Comparison of ENCODE assay signal across 15 cellular contexts in genomic region chr19:2723747-2724146, GRCh38. TPM values are rescaled to one million over a fixed set of nuclear protein-coding genes. Genes with fewer than 3 reads are reported as not detected.
DNase-seq lines count a peak whose midpoint lies in the region; ATAC-seq and TF ChIP-seq lines count a peak whose summit lies in the region.
"Had no signal": no experiment of that assay in that cellular context is flagged by ENCODE, and none has a peak within 500 bp of the region (broad histone marks: within the 10 kb centered on the region; RNA-seq: fewer than 3 reads in every experiment).

No MANE protein-coding gene starts in this region.

- DNase-seq in ascending aorta (ENCODE audit: low spot score in 2 of 2) = no peak
- no peak for DNase-seq in osteocyte (ENCODE audit: extremely low spot score, unreplicated experiment)
- DNase-seq in central memory CD4-positive, alpha-beta T cell = no peak
- no peak for DNase-seq in GM20000 (ENCODE audit: low spot score)
- DNase-seq: activated CD4-positive, alpha-beta T cell treated with anti-CD3 and anti-CD28 coated beads for 1 hour; effector memory CD4-positive, alpha-beta T cell; Karpas-422; NCI-H1092; NCI-H2107; NCI-H526; stimulated activated CD4-positive, alpha-beta T cell treated with anti-CD3 and anti-CD28 coated beads, Interleukin-2, amount 100 ng/mL, for 24 hours had no signal

- peak overlapping the region in 4 of 11 experiments; percentile 38 to 58 (median 51); a peak in 4 of 22 replicates for H3K27ac ChIP-seq in BLaER1 treated with 17β-estradiol and CSF1 and Interleukin-3, amounts not matched to agents 10 nM and 100 nM
- H3K27ac ChIP-seq in ascending aorta = peak overlapping the region; percentile 44 to 58
- H3K27ac ChIP-seq: SJSA1 had no signal

- H3K4me3 ChIP-seq in BLaER1 treated with 17β-estradiol and CSF1 and Interleukin-3, amounts not matched to agents 10 nM and 100 nM = no peak overlapping the region
- no peak overlapping the region for H3K4me3 ChIP-seq in ascending aorta
- H3K4me3 ChIP-seq: SJSA1 had no signal

- no peaks in the 10 kb centered on the region for H3K27me3 Mint-ChIP-seq in osteocyte (ENCODE audit: unreplicated experiment)

- no peaks in the 10 kb centered on the region for H3K9me3 Mint-ChIP-seq in osteocyte (ENCODE audit: unreplicated experiment)
- H3K9me3 Mint-ChIP-seq: activated T-helper 2 cell treated with anti-CD3 and anti-CD28 coated beads, Interferon-gamma antibody, Interleukin-2, Interleukin-4, amounts not matched to agents 10 μg/mL and 5 μg/mL and 100 μg/mL, durations not matched to agents 14 hours and 24 hours and 36 hours had no signal

- H3K4me2 ChIP-seq in BLaER1 treated with 17β-estradiol and CSF1 and Interleukin-3, amounts not matched to agents 10 nM and 100 nM = peak overlapping the region; percentile 92 to 99 (median 98)

- no peak overlapping the region for H3K4me3 Mint-ChIP-seq in osteocyte (ENCODE audit: unreplicated experiment)

- H3K27me3 ChIP-seq in BLaER1 treated with 17β-estradiol and CSF1 and Interleukin-3, amounts not matched to agents 10 nM and 100 nM = peaks cover 0 to 25% (median 0%) of the 10 kb centered on the region in 11 experiments; a peak in 9 of 22 replicates
- H3K27me3 ChIP-seq in ascending aorta = peaks cover 11% of the 10 kb centered on the region

- H3K4me1 Mint-ChIP-seq in osteocyte (ENCODE audit: unreplicated experiment) = peaks cover 44% of the 10 kb centered on the region

- H3K27ac Mint-ChIP-seq in osteocyte (ENCODE audit: unreplicated experiment) = peak overlapping the region; percentile 52
- H3K27ac Mint-ChIP-seq: activated T-helper 2 cell treated with anti-CD3 and anti-CD28 coated beads, Interferon-gamma antibody, Interleukin-2, Interleukin-4, amounts not matched to agents 10 μg/mL and 5 μg/mL and 100 μg/mL, durations not matched to agents 14 hours and 24 hours and 36 hours had no signal

- H3K36me3 ChIP-seq in BLaER1 treated with 17β-estradiol and CSF1 and Interleukin-3, amounts not matched to agents 10 nM and 100 nM = peaks cover 0 to 4% (median 0%) of the 10 kb centered on the region in 11 experiments; a peak in 1 of 22 replicates
- H3K36me3 ChIP-seq in ascending aorta = no peaks in the 10 kb centered on the region
- H3K36me3 ChIP-seq: SJSA1 had no signal

- no peaks in the 10 kb centered on the region for H3K9me3 ChIP-seq in BLaER1 treated with 17β-estradiol and CSF1 and Interleukin-3, amounts not matched to agents 10 nM and 100 nM (replicated peaks in 1 of 11)
- no peaks in the 10 kb centered on the region for H3K9me3 ChIP-seq in ascending aorta
- H3K9me3 ChIP-seq: SJSA1 had no signal

- intact Hi-C loops in ascending aorta (cut with DNase I) = loop anchor here (1.0 kb wide), 1 partner anchor 17 kb away; the partner anchor contains the start of gene SLC39A3

- no peak for TF ChIP-seq CTCF in ascending aorta (IDR thresholded peaks at IDR 0.05)
- no peak for TF ChIP-seq CTCF in osteocyte (IDR thresholded peaks at IDR 0.05)
- TF ChIP-seq CTCF in GM20000 (IDR thresholded peaks at IDR 0.05; ENCODE audit: extremely low read depth, missing control alignments) = no peak

- H3K36me3 Mint-ChIP-seq in osteocyte (ENCODE audit: unreplicated experiment) = no peaks in the 10 kb centered on the region

- ATAC-seq in GM19035 (IDR thresholded peaks at IDR 0.05; ENCODE audit: unreplicated experiment) = no peak

- H3K9ac ChIP-seq in BLaER1 treated with 17β-estradiol and CSF1 and Interleukin-3, amounts not matched to agents 10 nM and 100 nM = peak overlapping the region in 4 of 11 experiments; percentile 23 to 59 (median 52); a peak in 5 of 22 replicates

- H4K20me1 ChIP-seq in BLaER1 treated with 17β-estradiol and CSF1 and Interleukin-3, amounts not matched to agents 10 nM and 100 nM = peaks cover 0 to 39% (median 16%) of the 10 kb centered on the region in 11 experiments; a peak in 16 of 22 replicates

- H3K4me1 ChIP-seq in BLaER1 treated with 17β-estradiol and CSF1 and Interleukin-3, amounts not matched to agents 10 nM and 100 nM = peaks cover 46 to 88% (median 85%) of the 10 kb centered on the region in 10 experiments
- peaks cover 16 to 17% of the 10 kb centered on the region in 2 donors for H3K4me1 ChIP-seq in ascending aorta

RNA-seq across cellular contexts. Expression of gene DIRAS1, which starts 2.6 kb away (rescaled TPM):
- not detected for total RNA-seq in ascending aorta
- 5.8 and 6.9 TPM in 2 replicates for total RNA-seq in osteocyte
- total RNA-seq: SJSA1 had no signal

RNA-seq across cellular contexts. Expression of gene SLC39A3, which starts 16.1 kb away (rescaled TPM):
- total RNA-seq in ascending aorta (72.7 TPM), osteocyte (36.5 and 41.2 TPM in 2 replicates)

RNA-seq across cellular contexts. Expression of gene GNG7, which starts 21.3 kb away (rescaled TPM):
- 0.96 TPM for total RNA-seq in ascending aorta
- 5.1 TPM in 2 replicates for total RNA-seq in osteocyte

RNA-seq across cellular contexts. Expression of gene SGTA, which starts 59.3 kb away (rescaled TPM):
- total RNA-seq in ascending aorta = 29.8 TPM
- 50.7 and 53.2 TPM in 2 replicates for total RNA-seq in osteocyte
